Comparison of ENCODE assay signal across 1 cellular context in the genomic region with DNA sequence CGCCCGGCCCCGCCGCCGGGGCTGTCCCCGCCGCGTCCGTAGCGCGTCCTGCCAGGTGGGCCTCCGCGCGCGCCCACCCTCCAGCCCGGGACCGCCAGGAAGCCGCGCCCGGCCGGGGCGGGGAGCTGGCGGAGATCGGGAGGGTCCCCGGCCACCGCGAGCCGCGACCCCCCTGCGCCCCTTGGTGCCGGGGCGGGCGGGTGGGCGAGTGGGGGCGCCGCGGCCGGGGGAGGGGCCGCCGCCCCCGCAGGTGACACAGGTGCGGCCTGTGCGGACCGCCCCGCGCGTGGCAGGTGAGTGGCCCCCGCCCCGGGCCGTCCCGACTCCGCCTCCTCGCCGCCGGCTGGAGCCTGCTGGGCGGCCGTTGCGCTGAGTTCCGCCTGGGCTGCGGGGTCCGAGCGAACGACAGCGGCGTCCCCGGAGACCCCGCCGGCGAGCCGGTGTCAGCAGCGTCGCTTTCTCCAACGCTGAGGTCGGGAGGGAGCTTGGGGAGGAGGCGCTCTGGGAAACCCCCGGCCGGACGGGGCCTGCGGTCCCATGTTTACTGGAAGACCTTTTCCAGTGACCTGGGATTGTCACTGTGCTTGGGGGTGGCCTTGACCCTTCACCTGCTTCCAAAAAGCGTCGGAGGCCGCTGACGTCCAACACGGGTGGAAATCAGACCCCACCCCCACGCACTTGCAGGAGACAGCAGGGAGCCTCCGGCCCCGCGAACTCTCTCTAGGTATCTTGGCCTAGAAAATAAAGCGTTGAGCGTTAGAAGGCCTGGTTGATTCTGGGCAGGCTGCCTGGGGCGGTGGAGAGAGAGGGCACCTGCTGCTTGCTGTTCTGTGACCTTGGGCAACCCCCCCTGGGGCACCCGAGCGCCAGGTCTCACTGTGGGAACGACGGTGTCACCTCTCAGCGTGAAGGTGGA.
A peak's percentile ranks its signal among the peaks of the same experiment; 100 is the strongest.
TF ChIP-seq lines count a peak whose summit lies in the region.

No MANE protein-coding gene starts in this region.

TF ChIP-seq in HepG2, 621 proteins besides CTCF, POLR2A, EP300 and RAD21 (continued from another document and continues in another):
- TF ChIP-seq, protein P1, sequence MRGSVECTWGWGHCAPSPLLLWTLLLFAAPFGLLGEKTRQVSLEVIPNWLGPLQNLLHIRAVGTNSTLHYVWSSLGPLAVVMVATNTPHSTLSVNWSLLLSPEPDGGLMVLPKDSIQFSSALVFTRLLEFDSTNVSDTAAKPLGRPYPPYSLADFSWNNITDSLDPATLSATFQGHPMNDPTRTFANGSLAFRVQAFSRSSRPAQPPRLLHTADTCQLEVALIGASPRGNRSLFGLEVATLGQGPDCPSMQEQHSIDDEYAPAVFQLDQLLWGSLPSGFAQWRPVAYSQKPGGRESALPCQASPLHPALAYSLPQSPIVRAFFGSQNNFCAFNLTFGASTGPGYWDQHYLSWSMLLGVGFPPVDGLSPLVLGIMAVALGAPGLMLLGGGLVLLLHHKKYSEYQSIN (CRISPR knock-in tag; IDR thresholded peaks at IDR 0.05; ENCODE audit: borderline replicate concordance), result no peak
- TF ChIP-seq HIVEP1 (CRISPR knock-in tag; IDR thresholded peaks at IDR 0.05), result peak; percentile 63
- TF ChIP-seq, protein P2, sequence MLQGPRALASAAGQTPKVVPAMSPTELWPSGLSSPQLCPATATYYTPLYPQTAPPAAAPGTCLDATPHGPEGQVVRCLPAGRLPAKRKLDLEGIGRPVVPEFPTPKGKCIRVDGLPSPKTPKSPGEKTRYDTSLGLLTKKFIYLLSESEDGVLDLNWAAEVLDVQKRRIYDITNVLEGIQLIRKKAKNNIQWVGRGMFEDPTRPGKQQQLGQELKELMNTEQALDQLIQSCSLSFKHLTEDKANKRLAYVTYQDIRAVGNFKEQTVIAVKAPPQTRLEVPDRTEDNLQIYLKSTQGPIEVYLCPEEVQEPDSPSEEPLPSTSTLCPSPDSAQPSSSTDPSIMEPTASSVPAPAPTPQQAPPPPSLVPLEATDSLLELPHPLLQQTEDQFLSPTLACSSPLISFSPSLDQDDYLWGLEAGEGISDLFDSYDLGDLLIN (CRISPR knock-in tag; IDR thresholded peaks at IDR 0.05; ENCODE audit: borderline replicate concordance), result 0 out of 2 replicates have a peak, but pooled peaks have one; percentile 57
- no peak for TF ChIP-seq ZNF101 (CRISPR knock-in tag; IDR thresholded peaks at IDR 0.05; ENCODE audit: borderline replicate concordance, low read depth)
- no peak for TF ChIP-seq KLF6 (CRISPR knock-in tag; IDR thresholded peaks at IDR 0.05)
- no peak for TF ChIP-seq MATR3 (CRISPR knock-in tag; IDR thresholded peaks at IDR 0.05)
- no peak for TF ChIP-seq MAFG (CRISPR knock-in tag; IDR thresholded peaks at IDR 0.05)
- TF ChIP-seq RXRB (CRISPR knock-in tag; IDR thresholded peaks at IDR 0.05; ENCODE audit: borderline replicate concordance), result peak; percentile 86
- TF ChIP-seq, protein P3, sequence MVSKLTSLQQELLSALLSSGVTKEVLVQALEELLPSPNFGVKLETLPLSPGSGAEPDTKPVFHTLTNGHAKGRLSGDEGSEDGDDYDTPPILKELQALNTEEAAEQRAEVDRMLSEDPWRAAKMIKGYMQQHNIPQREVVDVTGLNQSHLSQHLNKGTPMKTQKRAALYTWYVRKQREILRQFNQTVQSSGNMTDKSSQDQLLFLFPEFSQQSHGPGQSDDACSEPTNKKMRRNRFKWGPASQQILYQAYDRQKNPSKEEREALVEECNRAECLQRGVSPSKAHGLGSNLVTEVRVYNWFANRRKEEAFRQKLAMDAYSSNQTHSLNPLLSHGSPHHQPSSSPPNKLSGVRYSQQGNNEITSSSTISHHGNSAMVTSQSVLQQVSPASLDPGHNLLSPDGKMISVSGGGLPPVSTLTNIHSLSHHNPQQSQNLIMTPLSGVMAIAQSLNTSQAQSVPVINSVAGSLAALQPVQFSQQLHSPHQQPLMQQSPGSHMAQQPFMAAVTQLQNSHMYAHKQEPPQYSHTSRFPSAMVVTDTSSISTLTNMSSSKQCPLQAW (CRISPR knock-in tag; IDR thresholded peaks at IDR 0.05), result peak; percentile 58; the same call in 1 of the 2 replicates
- TF ChIP-seq SP4 (CRISPR knock-in tag; IDR thresholded peaks at IDR 0.05), result peak; percentile 14; the same call in 1 of the 2 replicates
- TF ChIP-seq SRY (CRISPR knock-in tag; IDR thresholded peaks at IDR 0.05), result 0 out of 2 replicates have a peak, but pooled peaks have one; percentile 62
- no peak for TF ChIP-seq SRSF4 (IDR thresholded peaks at IDR 0.05; ENCODE audit: low read depth, low read length, poor library complexity, severe bottlenecking)
- no peak; the same call in 1 of the 2 replicates for TF ChIP-seq ZNF761 (CRISPR knock-in tag; conservative IDR thresholded peaks at IDR 0.05)
- TF ChIP-seq ZNF607 (CRISPR knock-in tag; IDR thresholded peaks at IDR 0.05; ENCODE audit: borderline replicate concordance), result peak; percentile 89
- 0 out of 2 replicates have a peak, but pooled peaks have one; percentile 26 for TF ChIP-seq GTF3A (CRISPR knock-in tag; conservative IDR thresholded peaks at IDR 0.05)
- TF ChIP-seq YEATS4 (CRISPR knock-in tag; IDR thresholded peaks at IDR 0.05; ENCODE audit: borderline replicate concordance), result no peak
- TF ChIP-seq, protein P4, sequence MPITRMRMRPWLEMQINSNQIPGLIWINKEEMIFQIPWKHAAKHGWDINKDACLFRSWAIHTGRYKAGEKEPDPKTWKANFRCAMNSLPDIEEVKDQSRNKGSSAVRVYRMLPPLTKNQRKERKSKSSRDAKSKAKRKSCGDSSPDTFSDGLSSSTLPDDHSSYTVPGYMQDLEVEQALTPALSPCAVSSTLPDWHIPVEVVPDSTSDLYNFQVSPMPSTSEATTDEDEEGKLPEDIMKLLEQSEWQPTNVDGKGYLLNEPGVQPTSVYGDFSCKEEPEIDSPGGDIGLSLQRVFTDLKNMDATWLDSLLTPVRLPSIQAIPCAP (CRISPR knock-in tag; IDR thresholded peaks at IDR 0.05; ENCODE audit: low read depth), result no peak
- TF ChIP-seq ZNF549 (CRISPR knock-in tag; IDR thresholded peaks at IDR 0.05), result no peak
- no peak for TF ChIP-seq ZNF205 (CRISPR knock-in tag; IDR thresholded peaks at IDR 0.05)
- no peak for TF ChIP-seq NCOA5 (CRISPR knock-in tag; IDR thresholded peaks at IDR 0.05)
- peak; percentile 30; the same call in 1 of the 2 replicates for TF ChIP-seq KAT8 (CRISPR knock-in tag; IDR thresholded peaks at IDR 0.05)
- no peak for TF ChIP-seq ZNF614 (CRISPR knock-in tag; IDR thresholded peaks at IDR 0.05; ENCODE audit: borderline replicate concordance)
- TF ChIP-seq NFYC (CRISPR knock-in tag; IDR thresholded peaks at IDR 0.05), result no peak
- TF ChIP-seq ZNF333 (CRISPR knock-in tag; IDR thresholded peaks at IDR 0.05; ENCODE audit: borderline replicate concordance), result no peak
- peak; percentile 15; the same call in 1 of the 2 replicates for TF ChIP-seq HES4 (CRISPR knock-in tag; IDR thresholded peaks at IDR 0.05; ENCODE audit: borderline replicate concordance)
- TF ChIP-seq, protein P5, sequence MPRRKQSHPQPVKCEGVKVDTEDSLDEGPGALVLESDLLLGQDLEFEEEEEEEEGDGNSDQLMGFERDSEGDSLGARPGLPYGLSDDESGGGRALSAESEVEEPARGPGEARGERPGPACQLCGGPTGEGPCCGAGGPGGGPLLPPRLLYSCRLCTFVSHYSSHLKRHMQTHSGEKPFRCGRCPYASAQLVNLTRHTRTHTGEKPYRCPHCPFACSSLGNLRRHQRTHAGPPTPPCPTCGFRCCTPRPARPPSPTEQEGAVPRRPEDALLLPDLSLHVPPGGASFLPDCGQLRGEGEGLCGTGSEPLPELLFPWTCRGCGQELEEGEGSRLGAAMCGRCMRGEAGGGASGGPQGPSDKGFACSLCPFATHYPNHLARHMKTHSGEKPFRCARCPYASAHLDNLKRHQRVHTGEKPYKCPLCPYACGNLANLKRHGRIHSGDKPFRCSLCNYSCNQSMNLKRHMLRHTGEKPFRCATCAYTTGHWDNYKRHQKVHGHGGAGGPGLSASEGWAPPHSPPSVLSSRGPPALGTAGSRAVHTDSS (CRISPR knock-in tag; conservative IDR thresholded peaks at IDR 0.05), result no peak
- TF ChIP-seq NCOA1 (CRISPR knock-in tag; IDR thresholded peaks at IDR 0.05), result no peak
- TF ChIP-seq, protein P6, sequence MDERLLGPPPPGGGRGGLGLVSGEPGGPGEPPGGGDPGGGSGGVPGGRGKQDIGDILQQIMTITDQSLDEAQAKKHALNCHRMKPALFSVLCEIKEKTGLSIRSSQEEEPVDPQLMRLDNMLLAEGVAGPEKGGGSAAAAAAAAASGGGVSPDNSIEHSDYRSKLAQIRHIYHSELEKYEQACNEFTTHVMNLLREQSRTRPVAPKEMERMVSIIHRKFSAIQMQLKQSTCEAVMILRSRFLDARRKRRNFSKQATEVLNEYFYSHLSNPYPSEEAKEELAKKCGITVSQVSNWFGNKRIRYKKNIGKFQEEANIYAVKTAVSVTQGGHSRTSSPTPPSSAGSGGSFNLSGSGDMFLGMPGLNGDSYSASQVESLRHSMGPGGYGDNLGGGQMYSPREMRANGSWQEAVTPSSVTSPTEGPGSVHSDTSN (CRISPR knock-in tag; IDR thresholded peaks at IDR 0.05), result no peak
- TF ChIP-seq, protein P7, sequence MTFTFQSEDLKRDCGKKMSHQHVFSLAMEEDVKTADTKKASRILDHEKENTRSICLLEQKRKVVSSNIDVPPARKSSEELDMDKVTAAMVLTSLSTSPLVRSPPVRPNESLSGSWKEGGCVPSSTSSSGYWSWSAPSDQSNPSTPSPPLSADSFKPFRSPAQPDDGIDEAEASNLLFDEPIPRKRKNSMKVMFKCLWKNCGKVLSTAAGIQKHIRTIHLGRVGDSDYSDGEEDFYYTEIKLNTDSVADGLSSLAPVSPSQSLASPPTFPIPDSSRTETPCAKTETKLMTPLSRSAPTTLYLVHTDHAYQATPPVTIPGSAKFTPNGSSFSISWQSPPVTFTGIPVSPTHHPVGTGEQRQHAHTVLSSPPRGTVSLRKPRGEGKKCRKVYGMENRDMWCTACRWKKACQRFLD (CRISPR knock-in tag; IDR thresholded peaks at IDR 0.05; ENCODE audit: borderline replicate concordance), result no peak
- peak; percentile 32; the same call in 1 of the 2 replicates for TF ChIP-seq ZNF788 (CRISPR knock-in tag; IDR thresholded peaks at IDR 0.05; ENCODE audit: borderline replicate concordance)
- TF ChIP-seq SYNCRIP (IDR thresholded peaks at IDR 0.05; ENCODE audit: insufficient read depth, low read depth, low read length), result no peak
- TF ChIP-seq FOXP1 (IDR thresholded peaks at IDR 0.05), result no peak
- peak; percentile 15; the same call in 1 of the 2 replicates for TF ChIP-seq FOXP1 (CRISPR knock-in tag; IDR thresholded peaks at IDR 0.05)
- no peak for TF ChIP-seq ATF7 (IDR thresholded peaks at IDR 0.05)
- no peak for TF ChIP-seq ATF7 (CRISPR knock-in tag; IDR thresholded peaks at IDR 0.05)
- no peak for TF ChIP-seq CEBPB (IDR thresholded peaks at IDR 0.05; ENCODE audit: borderline replicate concordance, low read depth, low read length)
- peak; percentile 49; the same call in 1 of the 2 replicates for TF ChIP-seq MXD4 (CRISPR knock-in tag; IDR thresholded peaks at IDR 0.05)
- TF ChIP-seq, protein P8, sequence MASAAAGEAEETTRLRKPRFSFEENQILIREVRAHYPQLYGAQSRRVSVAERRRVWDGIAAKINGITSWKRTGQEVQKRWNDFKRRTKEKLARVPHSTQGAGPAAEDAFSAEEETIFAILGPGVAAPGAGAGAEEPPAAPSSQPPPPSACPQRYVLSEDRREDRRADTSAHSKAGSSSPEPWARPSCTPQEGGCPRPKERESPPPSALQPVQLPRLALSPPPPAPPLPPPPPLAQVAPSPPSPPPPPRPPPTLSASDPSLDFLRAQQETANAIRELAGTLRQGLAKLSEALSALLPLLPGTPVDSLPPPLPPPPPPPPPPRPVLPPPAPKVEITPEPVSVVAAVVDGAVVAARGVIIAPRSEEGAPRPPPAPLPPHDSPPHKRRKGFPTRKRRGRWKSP (CRISPR knock-in tag; IDR thresholded peaks at IDR 0.05), result peak; percentile 60; the same call in 1 of the 2 replicates
- TF ChIP-seq HNRNPH1 (optimal IDR thresholded peaks at IDR 0.05; ENCODE audit: low read depth, low read length), result no peak
- TF ChIP-seq, protein P9, sequence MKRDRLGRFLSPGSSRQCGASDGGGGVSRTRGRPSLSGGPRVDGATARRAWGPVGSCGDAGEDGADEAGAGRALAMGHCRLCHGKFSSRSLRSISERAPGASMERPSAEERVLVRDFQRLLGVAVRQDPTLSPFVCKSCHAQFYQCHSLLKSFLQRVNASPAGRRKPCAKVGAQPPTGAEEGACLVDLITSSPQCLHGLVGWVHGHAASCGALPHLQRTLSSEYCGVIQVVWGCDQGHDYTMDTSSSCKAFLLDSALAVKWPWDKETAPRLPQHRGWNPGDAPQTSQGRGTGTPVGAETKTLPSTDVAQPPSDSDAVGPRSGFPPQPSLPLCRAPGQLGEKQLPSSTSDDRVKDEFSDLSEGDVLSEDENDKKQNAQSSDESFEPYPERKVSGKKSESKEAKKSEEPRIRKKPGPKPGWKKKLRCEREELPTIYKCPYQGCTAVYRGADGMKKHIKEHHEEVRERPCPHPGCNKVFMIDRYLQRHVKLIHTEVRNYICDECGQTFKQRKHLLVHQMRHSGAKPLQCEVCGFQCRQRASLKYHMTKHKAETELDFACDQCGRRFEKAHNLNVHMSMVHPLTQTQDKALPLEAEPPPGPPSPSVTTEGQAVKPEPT (CRISPR knock-in tag; IDR thresholded peaks at IDR 0.05; ENCODE audit: low read depth), result no peak
- no peak for TF ChIP-seq ZNF317 (CRISPR knock-in tag; IDR thresholded peaks at IDR 0.05)
- TF ChIP-seq, protein P10, sequence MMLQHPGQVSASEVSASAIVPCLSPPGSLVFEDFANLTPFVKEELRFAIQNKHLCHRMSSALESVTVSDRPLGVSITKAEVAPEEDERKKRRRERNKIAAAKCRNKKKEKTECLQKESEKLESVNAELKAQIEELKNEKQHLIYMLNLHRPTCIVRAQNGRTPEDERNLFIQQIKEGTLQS (CRISPR knock-in tag; IDR thresholded peaks at IDR 0.05), result no peak
- TF ChIP-seq, protein P11, sequence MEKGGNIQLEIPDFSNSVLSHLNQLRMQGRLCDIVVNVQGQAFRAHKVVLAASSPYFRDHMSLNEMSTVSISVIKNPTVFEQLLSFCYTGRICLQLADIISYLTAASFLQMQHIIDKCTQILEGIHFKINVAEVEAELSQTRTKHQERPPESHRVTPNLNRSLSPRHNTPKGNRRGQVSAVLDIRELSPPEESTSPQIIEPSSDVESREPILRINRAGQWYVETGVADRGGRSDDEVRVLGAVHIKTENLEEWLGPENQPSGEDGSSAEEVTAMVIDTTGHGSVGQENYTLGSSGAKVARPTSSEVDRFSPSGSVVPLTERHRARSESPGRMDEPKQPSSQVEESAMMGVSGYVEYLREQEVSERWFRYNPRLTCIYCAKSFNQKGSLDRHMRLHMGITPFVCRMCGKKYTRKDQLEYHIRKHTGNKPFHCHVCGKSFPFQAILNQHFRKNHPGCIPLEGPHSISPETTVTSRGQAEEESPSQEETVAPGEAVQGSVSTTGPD (CRISPR knock-in tag; IDR thresholded peaks at IDR 0.05), result no peak
- TF ChIP-seq, protein P12, sequence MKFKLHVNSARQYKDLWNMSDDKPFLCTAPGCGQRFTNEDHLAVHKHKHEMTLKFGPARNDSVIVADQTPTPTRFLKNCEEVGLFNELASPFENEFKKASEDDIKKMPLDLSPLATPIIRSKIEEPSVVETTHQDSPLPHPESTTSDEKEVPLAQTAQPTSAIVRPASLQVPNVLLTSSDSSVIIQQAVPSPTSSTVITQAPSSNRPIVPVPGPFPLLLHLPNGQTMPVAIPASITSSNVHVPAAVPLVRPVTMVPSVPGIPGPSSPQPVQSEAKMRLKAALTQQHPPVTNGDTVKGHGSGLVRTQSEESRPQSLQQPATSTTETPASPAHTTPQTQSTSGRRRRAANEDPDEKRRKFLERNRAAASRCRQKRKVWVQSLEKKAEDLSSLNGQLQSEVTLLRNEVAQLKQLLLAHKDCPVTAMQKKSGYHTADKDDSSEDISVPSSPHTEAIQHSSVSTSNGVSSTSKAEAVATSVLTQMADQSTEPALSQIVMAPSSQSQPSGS (CRISPR knock-in tag; IDR thresholded peaks at IDR 0.05), result no peak; the same call in 1 of the 2 replicates
